ENCODE assay signal across 9 cellular contexts in the genomic region with DNA sequence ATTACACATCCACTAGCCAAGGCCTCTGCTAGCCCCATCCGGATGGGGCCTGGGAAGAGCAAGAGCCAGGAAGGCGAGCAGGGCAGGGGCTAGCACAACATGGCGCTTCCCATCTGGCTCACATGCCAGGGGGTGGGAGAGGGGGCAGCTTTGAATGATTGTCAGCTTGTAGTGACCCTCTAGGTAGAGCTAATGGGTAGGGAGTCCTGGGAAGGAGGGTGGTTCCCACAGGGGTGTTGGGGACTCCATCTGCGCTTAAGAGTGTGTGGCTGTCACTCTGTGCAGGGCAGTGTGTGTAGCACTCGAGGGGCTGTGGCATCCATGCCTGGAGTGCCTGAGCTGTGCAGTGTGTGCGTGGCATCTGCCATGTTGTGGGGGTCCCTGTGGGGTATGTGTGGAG. TPM values are rescaled to one million over a fixed set of nuclear protein-coding genes. Genes with fewer than 3 reads are reported as not detected.
DNase-seq lines count a peak whose midpoint lies in the region; ATAC-seq and TF ChIP-seq lines count a peak whose summit lies in the region.
"Had no signal": no experiment of that assay in that cellular context is flagged by ENCODE, and none has a peak within 500 bp of the region (broad histone marks: within the 10 kb centered on the region; RNA-seq: fewer than 3 reads in every experiment).

No MANE protein-coding gene starts in this region.

- in situ Hi-C loops in IMR-90 (cut with MboI; ENCODE audit: low sequenced_read_pairs), result no loop called here

- H3K4me1 ChIP-seq in IMR-90 (ENCODE audit: control insufficient read depth, insufficient read depth, low read length), result peaks cover 61% of the 10 kb centered on the region
- peaks cover 18 to 58% of the 10 kb centered on the region in 2 donors for H3K4me1 ChIP-seq in esophagus (ENCODE audit: control insufficient read depth in 2 of 2, insufficient read depth in 2 of 2, low read length in 1 of 2)
- H3K4me1 ChIP-seq in neuronal stem cell (ENCODE audit: control insufficient read depth in 2 of 2, insufficient read depth in 1 of 2, low read depth in 1 of 2, low read length in 2 of 2), result peaks cover 60 to 64% of the 10 kb centered on the region in 2 donors

- H3K4me3 ChIP-seq in AG09309 (ENCODE audit: control insufficient read depth, low read depth, low read length) (peak overlapping the region; percentile 52; the same call in 1 of the 2 replicates), IMR-90 (ENCODE audit: insufficient read depth, low read depth, low read length) (no peak overlapping the region), esophagus (ENCODE audit: low read depth in 1 of 2, low read length in 2 of 2) (no peak overlapping the region), neuronal stem cell (ENCODE audit: low read length in 2 of 2) (peak overlapping the region in 1 of 2 donors; percentile 74)

- H2AK9ac ChIP-seq in IMR-90 (replicated peaks; ENCODE audit: low read depth, low read length, poor library complexity), result peak overlapping the region; percentile 95

- H3K9me1 ChIP-seq in IMR-90 (ENCODE audit: insufficient read depth, low read length), result peaks cover 53% of the 10 kb centered on the region

- H2BK5ac ChIP-seq in IMR-90 (ENCODE audit: low read depth, low read length, poor library complexity, severe bottlenecking), result peak overlapping the region; percentile 98
- peak overlapping the region; percentile 19 for H2BK5ac ChIP-seq in neuronal stem cell (ENCODE audit: low read length)

- TF ChIP-seq POLR2A in IMR-90 (IDR thresholded peaks at IDR 0.05; ENCODE audit: low read depth, low read length), result no peak

- peaks cover 49% of the 10 kb centered on the region for H4K20me1 ChIP-seq in IMR-90 (ENCODE audit: insufficient read depth, low read length)

- peaks cover 46 to 91% of the 10 kb centered on the region in 2 experiments for H3K79me1 ChIP-seq in IMR-90 (ENCODE audit: low read depth in 1 of 2, low read length in 2 of 2)
- peaks cover 3% of the 10 kb centered on the region for H3K79me1 ChIP-seq in neuronal stem cell (ENCODE audit: low read depth, low read length)

- H2BK12ac ChIP-seq in neuronal stem cell (ENCODE audit: low read length), result peak overlapping the region; percentile 93

- no peak for TF ChIP-seq CTCF in AG09309 (IDR thresholded peaks at IDR 0.05; ENCODE audit: control insufficient read depth, insufficient read depth, low read depth, low read length, missing control alignments)
- no peak for TF ChIP-seq CTCF in IMR-90 (conservative IDR thresholded peaks at IDR 0.05; ENCODE audit: low read depth, low read length)

- H3K18ac ChIP-seq in IMR-90 (ENCODE audit: low read depth, low read length), result peak overlapping the region; percentile 62
- H3K18ac ChIP-seq in neuronal stem cell (ENCODE audit: low read length), result peak overlapping the region; percentile 94

- DNase-seq in AG09309 (ENCODE audit: low read depth) (no peak), IMR-90 (no peak), neuronal stem cell (ENCODE audit: low spot score) (no peak), D341Med (ENCODE audit: low spot score) (no peak), HK-2 (ENCODE audit: unreplicated experiment) (no peak), NCI-H226 (no peak)
- DNase-seq: NCI-H510A treated with DMSO at 0.1 percent for 48 hours had no signal

- peak overlapping the region; percentile 26 for H2AFZ ChIP-seq in IMR-90 (replicated peaks; ENCODE audit: low read length, poor library complexity)
- peak overlapping the region; percentile 88 for H2AFZ ChIP-seq in neuronal stem cell (ENCODE audit: low read length)

- H4K8ac ChIP-seq in IMR-90 (ENCODE audit: low read depth in 2 of 2, low read length in 2 of 2) (peak overlapping the region; percentile 65 to 98), neuronal stem cell (ENCODE audit: low read depth, low read length) (no peak overlapping the region)

- TF ChIP-seq RAD21 in IMR-90 (IDR thresholded peaks at IDR 0.05; ENCODE audit: low read length), result no peak

- H3K27me3 ChIP-seq in IMR-90 (ENCODE audit: control insufficient read depth, insufficient read depth, low read length), result no peaks in the 10 kb centered on the region
- no peaks in the 10 kb centered on the region for H3K27me3 ChIP-seq in esophagus (ENCODE audit: control insufficient read depth in 1 of 2, insufficient read depth in 2 of 2, low read length in 2 of 2)
- peaks cover 0 to 5% (median 0%) of the 10 kb centered on the region in 3 experiments for H3K27me3 ChIP-seq in neuronal stem cell (ENCODE audit: control insufficient read depth in 3 of 3, insufficient read depth in 3 of 3, low read depth in 1 of 3, low read length in 3 of 3)

- H2BK15ac ChIP-seq in IMR-90 (ENCODE audit: low read depth, low read length), result peak overlapping the region; percentile 97
- peak overlapping the region; percentile 19 for H2BK15ac ChIP-seq in neuronal stem cell (ENCODE audit: low read length)

- no TSS peak for BruUV-seq in IMR-90 (replicated peaks; lab: Mats Ljungman, UMichigan)

- CTCF ChIA-PET in IMR-90 (lab: Yijun Ruan, JAX), result no interaction called here

- peak overlapping the region; percentile 99 for H3K27ac ChIP-seq in IMR-90 (ENCODE audit: insufficient read depth, low read length)
- H3K27ac ChIP-seq in esophagus (ENCODE audit: low read depth in 2 of 2, low read length in 1 of 2), result peak overlapping the region; percentile 15 to 92
- H3K27ac ChIP-seq in neuronal stem cell (replicated peaks; ENCODE audit: low read length), result peak overlapping the region; percentile 79

- no peak overlapping the region for H3K4me2 ChIP-seq in IMR-90 (ENCODE audit: low read depth, low read length)
- H3K4me2 ChIP-seq in neuronal stem cell (ENCODE audit: insufficient read depth, low read length, poor library complexity, severe bottlenecking), result no peak overlapping the region

- H4K91ac ChIP-seq in IMR-90 (ENCODE audit: insufficient read depth, low read depth, low read length) (peak overlapping the region; percentile 100), neuronal stem cell (ENCODE audit: low read depth, low read length, poor library complexity) (peak overlapping the region; percentile 98)

- H3K9ac ChIP-seq in IMR-90 (ENCODE audit: low read depth, low read length) (peak overlapping the region; percentile 25), neuronal stem cell (ENCODE audit: low read depth, low read length, poor library complexity) (peak overlapping the region; percentile 85)

- WGBS in IMR-90 (ENCODE audit: extremely low coverage in 2 of 2, insufficient read length in 1 of 2), 2 experiments, result 83% methylated on average over 2 of the region's 6 CpGs; no CpG with 5 or more reads in 1 of the 2 experiments
- 85 to 87% methylated on average over 6 of the region's 6 CpGs for WGBS in esophagus, 2 donors
- WGBS in neuronal stem cell (ENCODE audit: extremely low coverage in 2 of 2, insufficient read length in 2 of 2, insufficient replicate concordance in 1 of 2), 2 donors, result no CpG with 5 or more reads among the region's 6 CpGs

- peak overlapping the region; percentile 79 for H4K5ac ChIP-seq in IMR-90 (ENCODE audit: low read depth, low read length)

- H3K4ac ChIP-seq in IMR-90 (ENCODE audit: low read depth, low read length) (peak overlapping the region; percentile 100), neuronal stem cell (ENCODE audit: low read length) (peak overlapping the region; percentile 19)

- intact Hi-C loops in IMR-90 (cut with micrococcal nuclease), result no loop called here

- peak overlapping the region; percentile 92 for H2BK120ac ChIP-seq in IMR-90 (ENCODE audit: low read depth, low read length)
- H2BK120ac ChIP-seq in neuronal stem cell (ENCODE audit: low read depth, low read length), result peak overlapping the region; percentile 93

- H3K14ac ChIP-seq in IMR-90 (replicated peaks; ENCODE audit: low read depth, low read length), result peak overlapping the region; percentile 92
- no peak overlapping the region for H3K14ac ChIP-seq in neuronal stem cell (ENCODE audit: low read length)

- H3K36me3 ChIP-seq in IMR-90 (ENCODE audit: control insufficient read depth, insufficient read depth, low read length) (peaks cover 7% of the 10 kb centered on the region; the same call in 1 of the 2 replicates), esophagus (ENCODE audit: control insufficient read depth in 2 of 2, insufficient read depth in 2 of 2, low read length in 1 of 2) (peaks cover 0 to 2% of the 10 kb centered on the region in 2 donors), neuronal stem cell (replicated peaks in 1 of 2; ENCODE audit: control insufficient read depth in 2 of 2, insufficient read depth in 2 of 2, low read length in 2 of 2) (peaks cover 0 to 2% of the 10 kb centered on the region in 2 donors)

- ATAC-seq in IMR-90 (ENCODE audit: low read depth) (no peak), GM21360 (IDR thresholded peaks at IDR 0.05; ENCODE audit: unreplicated experiment) (no peak)

- no peaks in the 10 kb centered on the region for H3K9me3 ChIP-seq in IMR-90 (ENCODE audit: control insufficient read depth, insufficient read depth, low read length)
- H3K9me3 ChIP-seq in esophagus (ENCODE audit: control insufficient read depth in 2 of 2, insufficient read depth in 1 of 2, low read depth in 1 of 2, low read length in 1 of 2), result no peaks in the 10 kb centered on the region
- no peaks in the 10 kb centered on the region for H3K9me3 ChIP-seq in neuronal stem cell (replicated peaks in 1 of 2; ENCODE audit: control insufficient read depth in 2 of 2, insufficient read depth in 1 of 2, low read depth in 1 of 2, low read length in 2 of 2)

- H2BK20ac ChIP-seq in IMR-90 (ENCODE audit: low read depth, low read length), result peak overlapping the region; percentile 91

- H2AK5ac ChIP-seq in IMR-90 (ENCODE audit: low read depth, low read length), result peak overlapping the region; percentile 100
- H2AK5ac ChIP-seq in neuronal stem cell (ENCODE audit: low read depth, low read length), result peak overlapping the region; percentile 82

- H3K56ac ChIP-seq in IMR-90 (ENCODE audit: extremely low read depth, insufficient read depth, low read length), result peak overlapping the region; percentile 70

- peak overlapping the region; percentile 90 for H3K23ac ChIP-seq in IMR-90 (ENCODE audit: low read depth, low read length)
- H3K23ac ChIP-seq in neuronal stem cell (ENCODE audit: low read depth, low read length, poor library complexity), result peak overlapping the region; percentile 8

- POLR2A ChIA-PET in IMR-90 (lab: Charles Lee; ENCODE audit: unreplicated experiment), result no interaction called here

- dilution Hi-C loops in IMR-90 (cut with HindIII; ENCODE audit: low sequenced_read_pairs, unreplicated experiment), result no loop called here

TF ChIP-seq in IMR-90, 13 proteins besides CTCF, POLR2A, EP300 and RAD21 (continues in another document):
- TF ChIP-seq CHD1 (IDR thresholded peaks at IDR 0.05; ENCODE audit: low read depth, low read length), result no peak
- no peak for TF ChIP-seq RFX5 (IDR thresholded peaks at IDR 0.05; ENCODE audit: low read depth, low read length)
- TF ChIP-seq FOS (IDR thresholded peaks at IDR 0.05; ENCODE audit: low read depth, low read length), result no peak
- TF ChIP-seq CEBPB (IDR thresholded peaks at IDR 0.05; ENCODE audit: low read depth, low read length), result no peak

RNA-seq across cellular contexts. Expression of a gene that starts 24.5 kb away (rescaled TPM):
- 9.3 and 17.8 TPM in 2 replicates for total RNA-seq in IMR-90 (2012; rRNA removed)
- polyA plus RNA-seq in IMR-90 (2012; rRNA removed), result 42.7 and 43.3 TPM in 2 replicates
- polyA plus RNA-seq in IMR-90 (2012; cell fraction: cytosol; rRNA removed), result 30.0 and 40.5 TPM in 2 replicates
- 56.1 and 68.3 TPM in 2 replicates for polyA plus RNA-seq in IMR-90 (2012; cell fraction: nucleus; rRNA removed; ENCODE audit: low replicate concordance)
- polyA plus RNA-seq in esophagus, result 10 to 100 TPM; 36.0 to 45.2 TPM
- 15.0 TPM for polyA plus RNA-seq in neuronal stem cell (2013, experiment 1 of 2)
- 15.8 TPM for polyA plus RNA-seq in neuronal stem cell (2013, experiment 2 of 2)
